ENCODE assay signal across 1 cellular context in genomic region chr14:25381498-25381897, GRCh38.
TF ChIP-seq lines count a peak whose summit lies in the region.

No MANE protein-coding gene starts in this region.

TF ChIP-seq in H1, 55 proteins besides CTCF, POLR2A, EP300 and RAD21 (continued from another document):
- TF ChIP-seq RFX5 (IDR thresholded peaks at IDR 0.05; ENCODE audit: borderline replicate concordance, low read depth, low read length) (no peak), FOSL1 (IDR thresholded peaks at IDR 0.05; ENCODE audit: insufficient read depth, low read depth, low read length) (no peak), EGR1 (IDR thresholded peaks at IDR 0.05; ENCODE audit: borderline replicate concordance, low read depth, low read length) (no peak), BRCA1 (IDR thresholded peaks at IDR 0.05; ENCODE audit: low read depth, low read length) (no peak), KDM5A (IDR thresholded peaks at IDR 0.05; ENCODE audit: low read length) (no peak)
